In the genomic region with DNA sequence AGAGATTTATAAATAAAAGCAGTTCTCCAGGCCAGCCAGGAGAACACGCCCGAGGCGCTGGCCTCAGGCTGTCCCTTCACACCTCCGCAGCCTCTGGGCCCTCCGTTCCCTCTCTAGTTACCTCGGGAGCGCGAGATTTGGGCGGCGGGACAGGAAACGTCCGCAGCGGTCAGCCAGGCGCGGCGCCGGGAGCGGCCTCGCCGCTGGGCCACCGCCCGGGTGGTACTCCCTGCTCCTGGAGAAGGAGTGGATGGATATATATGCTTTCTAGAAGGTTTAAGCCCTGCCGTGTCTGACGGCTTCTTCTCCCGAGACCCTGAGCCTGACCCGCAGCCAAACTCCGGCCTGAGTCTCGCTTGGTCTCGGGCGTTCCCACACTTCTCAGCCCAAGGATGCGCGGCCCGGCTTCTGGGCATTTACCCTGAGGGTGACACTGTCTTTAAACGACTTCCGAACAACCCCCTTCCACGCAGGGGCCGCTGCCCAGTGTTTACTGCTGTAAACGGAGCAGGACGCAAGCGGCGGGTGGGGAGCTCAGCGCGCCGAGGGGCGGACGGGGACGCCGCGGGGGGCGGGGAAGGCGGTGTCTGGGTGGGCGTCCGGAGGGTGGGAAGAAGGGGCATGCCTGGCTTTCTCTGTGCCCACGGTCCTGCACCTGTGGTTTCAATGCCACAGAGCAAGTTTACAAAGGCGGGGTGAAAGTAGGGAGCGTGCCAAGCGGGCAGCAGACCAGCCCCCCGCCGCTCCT, we compare ENCODE assay signal across 1 cellular context.
TF ChIP-seq lines count a peak whose summit lies in the region.

No MANE protein-coding gene starts in this region.

TF ChIP-seq in H1, 55 proteins besides CTCF, POLR2A, EP300 and RAD21 (continued from another document):
- TF ChIP-seq, protein P1, sequence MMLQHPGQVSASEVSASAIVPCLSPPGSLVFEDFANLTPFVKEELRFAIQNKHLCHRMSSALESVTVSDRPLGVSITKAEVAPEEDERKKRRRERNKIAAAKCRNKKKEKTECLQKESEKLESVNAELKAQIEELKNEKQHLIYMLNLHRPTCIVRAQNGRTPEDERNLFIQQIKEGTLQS (IDR thresholded peaks at IDR 0.05; ENCODE audit: insufficient read depth, low read depth, low read length) = no peak
- peak; percentile 75 for TF ChIP-seq CHD2 (IDR thresholded peaks at IDR 0.05; ENCODE audit: low read length)
- TF ChIP-seq CHD1 (IDR thresholded peaks at IDR 0.05; ENCODE audit: low read depth, low read length) = peak; percentile 71; the same call in 1 of the 2 replicates
- TF ChIP-seq, protein P2, sequence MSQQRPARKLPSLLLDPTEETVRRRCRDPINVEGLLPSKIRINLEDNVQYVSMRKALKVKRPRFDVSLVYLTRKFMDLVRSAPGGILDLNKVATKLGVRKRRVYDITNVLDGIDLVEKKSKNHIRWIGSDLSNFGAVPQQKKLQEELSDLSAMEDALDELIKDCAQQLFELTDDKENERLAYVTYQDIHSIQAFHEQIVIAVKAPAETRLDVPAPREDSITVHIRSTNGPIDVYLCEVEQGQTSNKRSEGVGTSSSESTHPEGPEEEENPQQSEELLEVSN (IDR thresholded peaks at IDR 0.05) = peak; percentile 95
- peak; percentile 3 for TF ChIP-seq EZH2 (IDR thresholded peaks at IDR 0.05; ENCODE audit: low read depth, low read length, severe bottlenecking)
- TF ChIP-seq, protein P3, sequence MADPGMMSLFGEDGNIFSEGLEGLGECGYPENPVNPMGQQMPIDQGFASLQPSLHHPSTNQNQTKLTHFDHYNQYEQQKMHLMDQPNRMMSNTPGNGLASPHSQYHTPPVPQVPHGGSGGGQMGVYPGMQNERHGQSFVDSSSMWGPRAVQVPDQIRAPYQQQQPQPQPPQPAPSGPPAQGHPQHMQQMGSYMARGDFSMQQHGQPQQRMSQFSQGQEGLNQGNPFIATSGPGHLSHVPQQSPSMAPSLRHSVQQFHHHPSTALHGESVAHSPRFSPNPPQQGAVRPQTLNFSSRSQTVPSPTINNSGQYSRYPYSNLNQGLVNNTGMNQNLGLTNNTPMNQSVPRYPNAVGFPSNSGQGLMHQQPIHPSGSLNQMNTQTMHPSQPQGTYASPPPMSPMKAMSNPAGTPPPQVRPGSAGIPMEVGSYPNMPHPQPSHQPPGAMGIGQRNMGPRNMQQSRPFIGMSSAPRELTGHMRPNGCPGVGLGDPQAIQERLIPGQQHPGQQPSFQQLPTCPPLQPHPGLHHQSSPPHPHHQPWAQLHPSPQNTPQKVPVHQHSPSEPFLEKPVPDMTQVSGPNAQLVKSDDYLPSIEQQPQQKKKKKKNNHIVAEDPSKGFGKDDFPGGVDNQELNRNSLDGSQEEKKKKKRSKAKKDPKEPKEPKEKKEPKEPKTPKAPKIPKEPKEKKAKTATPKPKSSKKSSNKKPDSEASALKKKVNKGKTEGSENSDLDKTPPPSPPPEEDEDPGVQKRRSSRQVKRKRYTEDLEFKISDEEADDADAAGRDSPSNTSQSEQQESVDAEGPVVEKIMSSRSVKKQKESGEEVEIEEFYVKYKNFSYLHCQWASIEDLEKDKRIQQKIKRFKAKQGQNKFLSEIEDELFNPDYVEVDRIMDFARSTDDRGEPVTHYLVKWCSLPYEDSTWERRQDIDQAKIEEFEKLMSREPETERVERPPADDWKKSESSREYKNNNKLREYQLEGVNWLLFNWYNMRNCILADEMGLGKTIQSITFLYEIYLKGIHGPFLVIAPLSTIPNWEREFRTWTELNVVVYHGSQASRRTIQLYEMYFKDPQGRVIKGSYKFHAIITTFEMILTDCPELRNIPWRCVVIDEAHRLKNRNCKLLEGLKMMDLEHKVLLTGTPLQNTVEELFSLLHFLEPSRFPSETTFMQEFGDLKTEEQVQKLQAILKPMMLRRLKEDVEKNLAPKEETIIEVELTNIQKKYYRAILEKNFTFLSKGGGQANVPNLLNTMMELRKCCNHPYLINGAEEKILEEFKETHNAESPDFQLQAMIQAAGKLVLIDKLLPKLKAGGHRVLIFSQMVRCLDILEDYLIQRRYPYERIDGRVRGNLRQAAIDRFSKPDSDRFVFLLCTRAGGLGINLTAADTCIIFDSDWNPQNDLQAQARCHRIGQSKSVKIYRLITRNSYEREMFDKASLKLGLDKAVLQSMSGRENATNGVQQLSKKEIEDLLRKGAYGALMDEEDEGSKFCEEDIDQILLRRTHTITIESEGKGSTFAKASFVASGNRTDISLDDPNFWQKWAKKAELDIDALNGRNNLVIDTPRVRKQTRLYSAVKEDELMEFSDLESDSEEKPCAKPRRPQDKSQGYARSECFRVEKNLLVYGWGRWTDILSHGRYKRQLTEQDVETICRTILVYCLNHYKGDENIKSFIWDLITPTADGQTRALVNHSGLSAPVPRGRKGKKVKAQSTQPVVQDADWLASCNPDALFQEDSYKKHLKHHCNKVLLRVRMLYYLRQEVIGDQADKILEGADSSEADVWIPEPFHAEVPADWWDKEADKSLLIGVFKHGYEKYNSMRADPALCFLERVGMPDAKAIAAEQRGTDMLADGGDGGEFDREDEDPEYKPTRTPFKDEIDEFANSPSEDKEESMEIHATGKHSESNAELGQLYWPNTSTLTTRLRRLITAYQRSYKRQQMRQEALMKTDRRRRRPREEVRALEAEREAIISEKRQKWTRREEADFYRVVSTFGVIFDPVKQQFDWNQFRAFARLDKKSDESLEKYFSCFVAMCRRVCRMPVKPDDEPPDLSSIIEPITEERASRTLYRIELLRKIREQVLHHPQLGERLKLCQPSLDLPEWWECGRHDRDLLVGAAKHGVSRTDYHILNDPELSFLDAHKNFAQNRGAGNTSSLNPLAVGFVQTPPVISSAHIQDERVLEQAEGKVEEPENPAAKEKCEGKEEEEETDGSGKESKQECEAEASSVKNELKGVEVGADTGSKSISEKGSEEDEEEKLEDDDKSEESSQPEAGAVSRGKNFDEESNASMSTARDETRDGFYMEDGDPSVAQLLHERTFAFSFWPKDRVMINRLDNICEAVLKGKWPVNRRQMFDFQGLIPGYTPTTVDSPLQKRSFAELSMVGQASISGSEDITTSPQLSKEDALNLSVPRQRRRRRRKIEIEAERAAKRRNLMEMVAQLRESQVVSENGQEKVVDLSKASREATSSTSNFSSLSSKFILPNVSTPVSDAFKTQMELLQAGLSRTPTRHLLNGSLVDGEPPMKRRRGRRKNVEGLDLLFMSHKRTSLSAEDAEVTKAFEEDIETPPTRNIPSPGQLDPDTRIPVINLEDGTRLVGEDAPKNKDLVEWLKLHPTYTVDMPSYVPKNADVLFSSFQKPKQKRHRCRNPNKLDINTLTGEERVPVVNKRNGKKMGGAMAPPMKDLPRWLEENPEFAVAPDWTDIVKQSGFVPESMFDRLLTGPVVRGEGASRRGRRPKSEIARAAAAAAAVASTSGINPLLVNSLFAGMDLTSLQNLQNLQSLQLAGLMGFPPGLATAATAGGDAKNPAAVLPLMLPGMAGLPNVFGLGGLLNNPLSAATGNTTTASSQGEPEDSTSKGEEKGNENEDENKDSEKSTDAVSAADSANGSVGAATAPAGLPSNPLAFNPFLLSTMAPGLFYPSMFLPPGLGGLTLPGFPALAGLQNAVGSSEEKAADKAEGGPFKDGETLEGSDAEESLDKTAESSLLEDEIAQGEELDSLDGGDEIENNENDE (IDR thresholded peaks at IDR 0.05; ENCODE audit: insufficient replicate concordance, low read length) = no peak
- no peak for TF ChIP-seq BCL11A (IDR thresholded peaks at IDR 0.05; ENCODE audit: low read depth in 2 of 2, low read length in 2 of 2)
- TF ChIP-seq ASH2L (IDR thresholded peaks at IDR 0.05; ENCODE audit: low read length) = peak; percentile 7
- no peak for TF ChIP-seq BACH1 (IDR thresholded peaks at IDR 0.05; ENCODE audit: low read length)
- TF ChIP-seq, protein P4, sequence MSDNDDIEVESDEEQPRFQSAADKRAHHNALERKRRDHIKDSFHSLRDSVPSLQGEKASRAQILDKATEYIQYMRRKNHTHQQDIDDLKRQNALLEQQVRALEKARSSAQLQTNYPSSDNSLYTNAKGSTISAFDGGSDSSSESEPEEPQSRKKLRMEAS (IDR thresholded peaks at IDR 0.05) = no peak
- 0 out of 2 replicates have a peak, but pooled peaks have one; percentile 17 for TF ChIP-seq PHF8 (conservative IDR thresholded peaks at IDR 0.05; ENCODE audit: low read depth, low read length)
- no peak for TF ChIP-seq RXRA (IDR thresholded peaks at IDR 0.05; ENCODE audit: insufficient read depth, low read depth, low read length)
